ENCODE assay signal across 8 cellular contexts in the genomic region with DNA sequence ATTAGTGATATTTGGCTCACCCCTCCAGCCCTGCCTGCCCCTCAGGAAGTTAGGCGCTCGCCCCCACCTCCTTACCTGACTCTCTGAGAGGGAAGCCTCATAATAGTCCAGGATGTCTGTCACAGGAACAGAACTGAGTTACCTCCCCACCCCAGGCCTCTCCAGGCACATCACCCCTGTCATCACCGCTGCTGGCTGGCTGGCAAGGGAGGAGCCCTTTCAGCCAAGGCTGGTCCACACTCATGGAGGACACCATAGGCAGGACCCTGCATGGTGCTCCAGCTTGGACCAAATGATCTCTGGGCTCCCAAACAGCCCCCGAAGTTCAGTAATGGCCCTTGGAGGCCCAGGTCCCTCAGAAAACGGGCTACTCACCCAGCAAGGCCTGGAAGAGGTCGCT. TPM values are rescaled to one million over a fixed set of nuclear protein-coding genes. Genes with fewer than 3 reads are reported as not detected.
A peak's percentile ranks its signal among the peaks of the same experiment; 100 is the strongest.
DNase-seq lines count a peak whose midpoint lies in the region; ATAC-seq and TF ChIP-seq lines count a peak whose summit lies in the region.

No MANE protein-coding gene starts in this region.

- TF ChIP-seq POLR2A in NB4 (IDR thresholded peaks at IDR 0.05; ENCODE audit: extremely low read depth, insufficient read length), result no peak

- no peaks in the 10 kb centered on the region for H3K9me3 Mint-ChIP-seq in neural progenitor cell

- peak overlapping the region; percentile 71 to 95 (median 79) for H3K9ac ChIP-seq in BLaER1 treated with 17β-estradiol and CSF1 and Interleukin-3, amounts not matched to agents 10 nM and 100 nM
- peak overlapping the region; percentile 62 for H3K9ac ChIP-seq in endocrine pancreas (ENCODE audit: control insufficient read depth, insufficient read depth, low read length)
- H3K9ac ChIP-seq in neural progenitor cell, result no peak overlapping the region

- peaks cover 61 to 80% (median 70%) of the 10 kb centered on the region in 10 experiments for H3K4me1 ChIP-seq in BLaER1 treated with 17β-estradiol and CSF1 and Interleukin-3, amounts not matched to agents 10 nM and 100 nM
- H3K4me1 ChIP-seq in endocrine pancreas (ENCODE audit: control insufficient read depth, insufficient read depth, low read length) (no peaks in the 10 kb centered on the region), neural progenitor cell (peaks cover 42% of the 10 kb centered on the region)

- peaks cover 62% of the 10 kb centered on the region for H3K4me1 Mint-ChIP-seq in neural progenitor cell

- TF ChIP-seq CTCF in NB4 (IDR thresholded peaks at IDR 0.05; ENCODE audit: low read depth, low read length), result no peak
- no peak for TF ChIP-seq CTCF in neural progenitor cell (IDR thresholded peaks at IDR 0.05)

- peaks cover 84% of the 10 kb centered on the region for H3F3A ChIP-seq in neural progenitor cell (ENCODE audit: low read depth)

- H3K4me2 ChIP-seq in BLaER1 treated with 17β-estradiol and CSF1 and Interleukin-3, amounts not matched to agents 10 nM and 100 nM, result peak overlapping the region; percentile 94 to 100 (median 97)
- peak overlapping the region; percentile 85 for H3K4me2 ChIP-seq in neural progenitor cell

- peaks cover 23% of the 10 kb centered on the region for H3K27me3 Mint-ChIP-seq in neural progenitor cell (ENCODE audit: insufficient read depth, low read depth)

- H3K79me2 ChIP-seq in neural progenitor cell (ENCODE audit: low read depth), result peaks cover 27% of the 10 kb centered on the region

- H3K4me3 Mint-ChIP-seq in neural progenitor cell, result peak overlapping the region; percentile 92

- ATAC-seq in GM18907 (IDR thresholded peaks at IDR 0.05; ENCODE audit: unreplicated experiment), result no peak

- peak overlapping the region; percentile 62 to 92 (median 87) for H3K27ac ChIP-seq in BLaER1 treated with 17β-estradiol and CSF1 and Interleukin-3, amounts not matched to agents 10 nM and 100 nM
- H3K27ac ChIP-seq in neural progenitor cell, result no peak overlapping the region

- no peaks in the 10 kb centered on the region for H3K9me3 ChIP-seq in BLaER1 treated with 17β-estradiol and CSF1 and Interleukin-3, amounts not matched to agents 10 nM and 100 nM (replicated peaks in 1 of 11)
- no peaks in the 10 kb centered on the region for H3K9me3 ChIP-seq in endocrine pancreas (ENCODE audit: control insufficient read depth, low read length)
- H3K9me3 ChIP-seq in neural progenitor cell (ENCODE audit: low read depth), result no peaks in the 10 kb centered on the region

- peak overlapping the region; percentile 48 to 77 (median 60) for H3K4me3 ChIP-seq in BLaER1 treated with 17β-estradiol and CSF1 and Interleukin-3, amounts not matched to agents 10 nM and 100 nM
- no peak overlapping the region for H3K4me3 ChIP-seq in NB4 (ENCODE audit: low read depth, low read length)
- no peak overlapping the region for H3K4me3 ChIP-seq in endocrine pancreas (ENCODE audit: control insufficient read depth, insufficient read depth, low read length)
- peak overlapping the region; percentile 59 for H3K4me3 ChIP-seq in neural progenitor cell

- no peaks in the 10 kb centered on the region for H3K27me3 ChIP-seq in BLaER1 treated with 17β-estradiol and CSF1 and Interleukin-3, amounts not matched to agents 10 nM and 100 nM
- no peaks in the 10 kb centered on the region for H3K27me3 ChIP-seq in endocrine pancreas (ENCODE audit: control insufficient read depth, insufficient read depth, low read length)
- no peaks in the 10 kb centered on the region for H3K27me3 ChIP-seq in neural progenitor cell

- peak overlapping the region; percentile 99 for H3K27ac Mint-ChIP-seq in neural progenitor cell

- DNase-seq in NB4 (ENCODE audit: low read depth) (peak; percentile 20), neural progenitor cell (ENCODE audit: low spot score) (no peak), foreskin melanocyte (no peak), GM03348 (ENCODE audit: low spot score) (no peak), DMS79 treated with DMSO at 0.1 percent for 48 hours (lab: John Stamatoyannopoulos, UW) (no peak)

- H4K20me1 ChIP-seq in BLaER1 treated with 17β-estradiol and CSF1 and Interleukin-3, amounts not matched to agents 10 nM and 100 nM, result peaks cover 26 to 67% (median 49%) of the 10 kb centered on the region in 11 experiments; a peak in 21 of 22 replicates
- H4K20me1 ChIP-seq in neural progenitor cell (ENCODE audit: low read depth), result peaks cover 34% of the 10 kb centered on the region

- H3K36me3 Mint-ChIP-seq in neural progenitor cell, result peaks cover 15% of the 10 kb centered on the region

- H3K36me3 ChIP-seq in BLaER1 treated with 17β-estradiol and CSF1 and Interleukin-3, amounts not matched to agents 10 nM and 100 nM, result peaks cover 18 to 24% (median 21%) of the 10 kb centered on the region in 11 experiments
- H3K36me3 ChIP-seq in endocrine pancreas (ENCODE audit: control insufficient read depth, insufficient read depth, low read length) (no peaks in the 10 kb centered on the region), neural progenitor cell (no peaks in the 10 kb centered on the region)

- no peak overlapping the region for H2AFZ ChIP-seq in neural progenitor cell (replicated peaks)

RNA-seq across cellular contexts. Expression of a gene that starts 1.5 kb away (rescaled TPM):
- total RNA-seq in neural progenitor cell (ENCODE audit: low replicate concordance), result 23.5 and 50.5 TPM in 2 replicates

RNA-seq across cellular contexts. Expression of a gene that starts 1.6 kb away (rescaled TPM):
- 86.7 and 194 TPM in 2 replicates for total RNA-seq in neural progenitor cell (ENCODE audit: low replicate concordance)

RNA-seq across cellular contexts. Expression of a gene that starts 16.2 kb away (rescaled TPM):
- 43.9 and 113 TPM in 2 replicates for total RNA-seq in neural progenitor cell (ENCODE audit: low replicate concordance)

RNA-seq across cellular contexts. Expression of a gene that starts 21.1 kb away (rescaled TPM):
- total RNA-seq in neural progenitor cell (ENCODE audit: low replicate concordance), result 31.6 and 59.1 TPM in 2 replicates

RNA-seq across cellular contexts. Expression of a gene that starts 24.1 kb away (rescaled TPM):
- 225 and 276 TPM in 2 replicates for total RNA-seq in neural progenitor cell (ENCODE audit: low replicate concordance)

Comparison
In these comparisons a context has a peak if more than half of its experiments do, and no peak if none do; other contexts are left out.
1. H3K4me3 ChIP-seq: peak in BLaER1 treated with 17β-estradiol and CSF1 and Interleukin-3, amounts not matched to agents 10 nM and 100 nM (10 of 10) and neural progenitor cell (single experiment); none in NB4 (single experiment) and endocrine pancreas (single experiment).